15 cellular contexts compared by ENCODE assay signal in the genomic region with DNA sequence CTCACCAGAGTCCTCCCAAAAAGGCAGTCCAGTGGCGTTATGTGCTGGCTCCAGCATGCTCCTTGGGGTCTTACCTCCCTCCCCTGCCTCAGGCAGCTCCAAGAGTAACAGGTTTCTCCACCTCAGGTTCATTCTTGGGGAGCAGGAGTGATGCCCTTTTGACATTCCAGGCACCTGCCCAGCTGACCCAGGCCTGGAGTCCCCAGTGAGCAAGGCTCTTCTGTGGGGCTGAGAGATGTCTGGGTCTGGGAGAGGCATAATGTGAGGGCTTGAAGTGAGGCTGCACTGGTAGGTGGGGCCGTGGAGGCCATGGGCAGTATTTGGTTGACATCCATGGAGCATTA. TPM values are rescaled to one million over a fixed set of nuclear protein-coding genes. Genes with fewer than 3 reads are reported as not detected.
DNase-seq lines count a peak whose midpoint lies in the region; ATAC-seq, FAIRE-seq and TF ChIP-seq lines count a peak whose summit lies in the region.
"Had no signal": no experiment of that assay in that cellular context is flagged by ENCODE, and none has a peak within 500 bp of the region (broad histone marks: within the 10 kb centered on the region; RNA-seq: fewer than 3 reads in every experiment).

No MANE protein-coding gene starts in this region.

- no peak overlapping the region for H3K4me3 Mint-ChIP-seq in type B pancreatic cell
- H3K4me3 Mint-ChIP-seq in activated naive CD4-positive, alpha-beta T cell treated with anti-CD3 and anti-CD28 coated beads for 36 hours, result no peak overlapping the region
- H3K4me3 Mint-ChIP-seq: CD4-positive, alpha-beta memory T cell had no signal

- peaks cover 18% of the 10 kb centered on the region for H3K4me1 ChIP-seq in body of pancreas
- peaks cover 3 to 15% (median 12%) of the 10 kb centered on the region in 3 donors for H3K4me1 ChIP-seq in pancreas

- no peak for TF ChIP-seq CTCF in body of pancreas (IDR thresholded peaks at IDR 0.05)
- TF ChIP-seq CTCF in pancreas (IDR thresholded peaks at IDR 0.05), result no peak
- TF ChIP-seq CTCF in type B pancreatic cell (conservative IDR thresholded peaks at IDR 0.05), result no peak

- DNase-seq in D341Med (ENCODE audit: low spot score) (peak; percentile 6), body of pancreas (no peak), pancreas (no peak), type B pancreatic cell (ENCODE audit: extremely low spot score, unreplicated experiment) (peak; percentile 27), AG08395 (ENCODE audit: low spot score) (no peak), NOMO-1 (lab: John Stamatoyannopoulos, UW; ENCODE audit: unreplicated experiment in 2 of 2) (no peak)
- no peak for DNase-seq in activated naive CD4-positive, alpha-beta T cell treated with anti-CD3 and anti-CD28 coated beads for 36 hours
- DNase-seq: BE2C; CD4-positive, alpha-beta memory T cell; COR-L47 had no signal

- peaks cover 7% of the 10 kb centered on the region for H3K36me3 Mint-ChIP-seq in type B pancreatic cell
- no peaks in the 10 kb centered on the region for H3K36me3 Mint-ChIP-seq in activated naive CD4-positive, alpha-beta T cell treated with anti-CD3 and anti-CD28 coated beads for 36 hours (ENCODE audit: low read depth)

- H3K27ac Mint-ChIP-seq in type B pancreatic cell, result no peak overlapping the region
- no peak overlapping the region for H3K27ac Mint-ChIP-seq in activated naive CD4-positive, alpha-beta T cell treated with anti-CD3 and anti-CD28 coated beads for 36 hours

- H3K9me3 ChIP-seq in body of pancreas, result no peaks in the 10 kb centered on the region
- H3K9me3 ChIP-seq in pancreas, result no peaks in the 10 kb centered on the region

- TF ChIP-seq POLR2A in body of pancreas (IDR thresholded peaks at IDR 0.05), result no peak

- peaks cover 16% of the 10 kb centered on the region for H3K4me1 Mint-ChIP-seq in type B pancreatic cell (ENCODE audit: unreplicated experiment)
- peaks cover 20% of the 10 kb centered on the region for H3K4me1 Mint-ChIP-seq in activated naive CD4-positive, alpha-beta T cell treated with anti-CD3 and anti-CD28 coated beads for 36 hours (ENCODE audit: low read depth)

- no peaks in the 10 kb centered on the region for H3K27me3 Mint-ChIP-seq in type B pancreatic cell
- H3K27me3 Mint-ChIP-seq in activated naive CD4-positive, alpha-beta T cell treated with anti-CD3 and anti-CD28 coated beads for 36 hours (ENCODE audit: low read depth), result no peaks in the 10 kb centered on the region
- H3K27me3 Mint-ChIP-seq: CD4-positive, alpha-beta memory T cell had no signal

- no peaks in the 10 kb centered on the region for H3K9me3 Mint-ChIP-seq in type B pancreatic cell
- H3K9me3 Mint-ChIP-seq in activated naive CD4-positive, alpha-beta T cell treated with anti-CD3 and anti-CD28 coated beads for 36 hours, result no peaks in the 10 kb centered on the region
- H3K9me3 Mint-ChIP-seq: CD4-positive, alpha-beta memory T cell had no signal

- CTCF ChIA-PET in activated naive CD4-positive, alpha-beta T cell treated with anti-CD3 and anti-CD28 coated beads for 36 hours (lab: Charles Lee), result interaction anchor here (0.7 to 8.9 kb wide), 3 partner anchors 10 to 212 kb away, joined by 3 to 62 read pairs (median 41); a partner anchor contains a TSS

- 63 to 72% methylated on average over 2 of the region's 2 CpGs for WGBS in body of pancreas, 2 donors
- WGBS in pancreas, 2 donors, result 58 to 76% methylated on average over 2 of the region's 2 CpGs

- H3K27ac ChIP-seq in body of pancreas (peak overlapping the region; percentile 22 to 67 (median 50)), pancreas (peak overlapping the region; percentile 35 to 74 (median 46))
- H3K27ac ChIP-seq: C4-2B had no signal

- H3K4me3 ChIP-seq in body of pancreas (no peak overlapping the region), pancreas (no peak overlapping the region)

- ATAC-seq in body of pancreas (no peak), pancreas (peak in 1 of 4 donors; percentile 5)
- ATAC-seq: HCT116 had no signal

- intact Hi-C loops in body of pancreas (cut with DNase I) (no loop called here), pancreas (cut with DNase I) (no loop called here)
- intact Hi-C loops in activated naive CD4-positive, alpha-beta T cell treated with anti-CD3 and anti-CD28 coated beads for 36 hours (cut with micrococcal nuclease), result no loop called here

- H3K27me3 ChIP-seq in body of pancreas (no peaks in the 10 kb centered on the region), pancreas (no peaks in the 10 kb centered on the region)
- H3K27me3 ChIP-seq: BE2C had no signal

- no peak for FAIRE-seq in pancreas (lab: Jason Lieb, UNC)
- FAIRE-seq: A204.1, H54, HTR-8/SVneo had no signal

- H3K36me3 ChIP-seq in body of pancreas (replicated peaks in 1 of 2; ENCODE audit: insufficient read depth in 1 of 2, low read depth in 2 of 2) (no peaks in the 10 kb centered on the region), pancreas (no peaks in the 10 kb centered on the region)

RNA-seq across cellular contexts. Expression of a gene that starts 15.3 kb away (rescaled TPM):
- 10 to 100 TPM in 1 of 2 donors, 1 to 10 TPM in 1; 9.9 to 10.5 TPM for total RNA-seq in body of pancreas
- total RNA-seq in pancreas, result 10 to 100 TPM in 1 of 6 donors, 1 to 10 TPM in 5; 6.7 to 11.6 (median 8.5) TPM
- polyA plus RNA-seq in pancreas, result 1 to 10 TPM; 6.0 to 6.1 TPM
- total RNA-seq in type B pancreatic cell (ENCODE audit: low replicate concordance), result 22.2 and 26.1 TPM in 2 replicates
- total RNA-seq in activated naive CD4-positive, alpha-beta T cell treated with anti-CD3 and anti-CD28 coated beads for 36 hours, result 1 to 10 TPM; 8.4 to 9.7 TPM

Comparison
In these comparisons a context has a peak if more than half of its experiments do, and no peak if none do; other contexts are left out.
1. DNase-seq: peak in D341Med (single experiment) and type B pancreatic cell (single experiment); none in body of pancreas (0 of 4), pancreas (0 of 6), AG08395 (single experiment), NOMO-1 (0 of 2) and activated naive CD4-positive, alpha-beta T cell treated with anti-CD3 and anti-CD28 coated beads for 36 hours (single experiment).